In genomic region chr14:52829527-52829926, GRCh38 we compare ENCODE assay signal across 1 cellular context.
TF ChIP-seq lines count a peak whose summit lies in the region.

No MANE protein-coding gene starts in this region.

TF ChIP-seq in GM23338, 12 proteins besides CTCF, POLR2A, EP300 and RAD21 (continued from another document):
- TF ChIP-seq REST (IDR thresholded peaks at IDR 0.05; ENCODE audit: unreplicated experiment) (no peak), ETS1 (IDR thresholded peaks at IDR 0.05) (no peak), NANOG (IDR thresholded peaks at IDR 0.05; ENCODE audit: borderline replicate concordance) (no peak), EZH2phosphoT487 (IDR thresholded peaks at IDR 0.05; ENCODE audit: unreplicated experiment) (no peak), ZNF462 (CRISPR knock-in tag; IDR thresholded peaks at IDR 0.05) (no peak), EZH2 (IDR thresholded peaks at IDR 0.05; ENCODE audit: low read depth, unreplicated experiment) (no peak)
